28 cellular contexts compared by ENCODE assay signal in genomic region chr3:111548756-111549155, GRCh38. TPM values are rescaled to one million over a fixed set of nuclear protein-coding genes. Genes with fewer than 3 reads are reported as not detected.
DNase-seq lines count a peak whose midpoint lies in the region; ATAC-seq, FAIRE-seq and TF ChIP-seq lines count a peak whose summit lies in the region.
"Had no signal": no experiment of that assay in that cellular context is flagged by ENCODE, and none has a peak within 500 bp of the region (broad histone marks: within the 10 kb centered on the region; RNA-seq: fewer than 3 reads in every experiment).

No MANE protein-coding gene starts in this region.

- peak overlapping the region; percentile 44 for H3K4me2 ChIP-seq in KMS-11
- H3K4me2 ChIP-seq: hepatocyte had no signal

- no peak for TF ChIP-seq POLR2A in esophagus squamous epithelium (IDR thresholded peaks at IDR 0.05)
- no peak for TF ChIP-seq POLR2A in GM12892 (IDR thresholded peaks at IDR 0.05; ENCODE audit: low read depth, low read length)

- H3K79me2 ChIP-seq in KMS-11 (ENCODE audit: insufficient read depth, low read depth), result no peaks in the 10 kb centered on the region
- H3K79me2 ChIP-seq: hepatocyte had no signal

- ATAC-seq in activated naive CD8-positive, alpha-beta T cell treated with anti-CD3 and anti-CD28 coated beads, Interleukin-2, amount 50 U/mL, for 24 hours, result peak; percentile 17
- ATAC-seq in sciatic nerve, result no peak
- no peak for ATAC-seq in GM18502 (IDR thresholded peaks at IDR 0.05; ENCODE audit: poor library complexity, unreplicated experiment)
- ATAC-seq: left colon, pancreas, right cardiac atrium had no signal

- no peak overlapping the region for H3K27ac ChIP-seq in KMS-11
- H3K27ac ChIP-seq in effector memory CD4-positive, alpha-beta T cell (ENCODE audit: insufficient read depth, low read length, poor library complexity, severe bottlenecking), result peak overlapping the region; percentile 86
- H3K27ac ChIP-seq in esophagus squamous epithelium, result no peak overlapping the region
- H3K27ac ChIP-seq: brain microvascular endothelial cell, hepatocyte, pancreas had no signal

- H3K27me3 Mint-ChIP-seq in activated naive CD8-positive, alpha-beta T cell treated with anti-CD3 and anti-CD28 coated beads, Interleukin-2, amount 50 U/mL, for 24 hours, result no peaks in the 10 kb centered on the region
- H3K27me3 Mint-ChIP-seq in activated naive CD8-positive, alpha-beta T cell treated with anti-CD3 and anti-CD28 coated beads for 36 hours, result no peaks in the 10 kb centered on the region
- H3K27me3 Mint-ChIP-seq: activated T-cell treated with anti-CD3 and anti-CD28 coated beads, Interleukin-2, amount 50 U/mL, for 24 hours; natural killer cell treated with Interleukin-12 subunit alpha and Interleukin-12 subunit beta and Interleukin-15 and Interleukin-18, amount 100 ng/mL, for 72 hours had no signal

- H3K36me3 ChIP-seq in KMS-11 (ENCODE audit: insufficient read depth) (no peaks in the 10 kb centered on the region), esophagus squamous epithelium (no peaks in the 10 kb centered on the region)
- H3K36me3 ChIP-seq in effector memory CD4-positive, alpha-beta T cell (ENCODE audit: control insufficient read depth, insufficient read depth, low read length), result no peaks in the 10 kb centered on the region
- H3K36me3 ChIP-seq: brain microvascular endothelial cell, pancreas, stomach, transverse colon had no signal

- H2AFZ ChIP-seq in KMS-11 (ENCODE audit: low read depth), result no peak overlapping the region
- H2AFZ ChIP-seq: hepatocyte had no signal

- no peaks in the 10 kb centered on the region for H3K9me3 Mint-ChIP-seq in activated naive CD8-positive, alpha-beta T cell treated with anti-CD3 and anti-CD28 coated beads, Interleukin-2, amount 50 U/mL, for 24 hours
- peaks cover 3% of the 10 kb centered on the region for H3K9me3 Mint-ChIP-seq in activated naive CD8-positive, alpha-beta T cell treated with anti-CD3 and anti-CD28 coated beads for 36 hours
- H3K9me3 Mint-ChIP-seq: activated T-cell treated with anti-CD3 and anti-CD28 coated beads, Interleukin-2, amount 50 U/mL, for 24 hours; T-helper 1 cell treated with Interleukin-12 subunit alpha and Interleukin-12 subunit beta and Interleukin-4 antibody, amounts not matched to agents 30 μg/mL and 1 μg/mL, for 36 hours had no signal

- H3K4me1 ChIP-seq in KMS-11 (ENCODE audit: low read depth, poor library complexity, severe bottlenecking) (peaks cover 38% of the 10 kb centered on the region), esophagus squamous epithelium (no peaks in the 10 kb centered on the region)
- H3K4me1 ChIP-seq in effector memory CD4-positive, alpha-beta T cell (ENCODE audit: control insufficient read depth, insufficient read depth, low read length, poor library complexity, severe bottlenecking), result peaks cover 64% of the 10 kb centered on the region
- H3K4me1 ChIP-seq: pancreas, stomach, transverse colon had no signal

- H3K27ac Mint-ChIP-seq in activated naive CD8-positive, alpha-beta T cell treated with anti-CD3 and anti-CD28 coated beads, Interleukin-2, amount 50 U/mL, for 24 hours, result no peak overlapping the region
- H3K27ac Mint-ChIP-seq in activated naive CD8-positive, alpha-beta T cell treated with anti-CD3 and anti-CD28 coated beads for 36 hours, result no peak overlapping the region
- H3K27ac Mint-ChIP-seq: activated T-cell treated with anti-CD3 and anti-CD28 coated beads, Interleukin-2, amount 50 U/mL, for 24 hours; natural killer cell treated with Interleukin-12 subunit alpha and Interleukin-12 subunit beta and Interleukin-15 and Interleukin-18, amount 100 ng/mL, for 72 hours; T-helper 1 cell treated with Interleukin-12 subunit alpha and Interleukin-12 subunit beta and Interleukin-4 antibody, amounts not matched to agents 30 μg/mL and 1 μg/mL, for 36 hours had no signal

- no peak for DNase-seq in activated naive CD8-positive, alpha-beta T cell treated with anti-CD3 and anti-CD28 coated beads, Interleukin-2, amount 50 U/mL, for 24 hours
- no peak for DNase-seq in activated naive CD8-positive, alpha-beta T cell treated with anti-CD3 and anti-CD28 coated beads for 36 hours
- DNase-seq in effector memory CD4-positive, alpha-beta T cell, result no peak
- DNase-seq in esophagus squamous epithelium (lab: John Stamatoyannopoulos, UW) (no peak), GM12892 (ENCODE audit: insufficient read length) (no peak), sciatic nerve (ENCODE audit: low spot score) (no peak)
- DNase-seq: activated CD4-positive, alpha-beta T cell treated with anti-CD3 and anti-CD28 coated beads for 1 hour; activated gamma-delta T cell treated with Interleukin-2 at 50 U/mL for 16 hours; activated T-cell treated with anti-CD3 and anti-CD28 coated beads, Interleukin-2, amount 50 U/mL, for 24 hours; brain microvascular endothelial cell; effector CD8-positive, alpha-beta T cell; foreskin melanocyte; left colon; MM.1S; NCI-H446 treated with DMSO at 0.1 percent for 48 hours; pancreas; right cardiac atrium; RPMI8226; stimulated activated CD4-positive, alpha-beta T cell treated with anti-CD3 and anti-CD28 coated beads, Interleukin-15, amount 100 ng/mL, for 24 hours; stomach; transverse colon had no signal

- H4K20me1 ChIP-seq in KMS-11 (ENCODE audit: insufficient read depth), result no peaks in the 10 kb centered on the region

- no peak overlapping the region for H3K4me3 ChIP-seq in KMS-11 (IDR thresholded peaks at IDR 0.05; ENCODE audit: insufficient read depth, low read depth, low read length)
- H3K4me3 ChIP-seq in effector memory CD4-positive, alpha-beta T cell (ENCODE audit: insufficient read depth, low read depth, low read length, poor library complexity, severe bottlenecking), result peak overlapping the region; percentile 46
- H3K4me3 ChIP-seq in esophagus squamous epithelium, result no peak overlapping the region
- H3K4me3 ChIP-seq: hepatocyte, pancreas, stomach, transverse colon had no signal

- no peak overlapping the region for H3K9ac ChIP-seq in KMS-11

- intact Hi-C loops in esophagus squamous epithelium (cut with DNase I), result no loop called here
- intact Hi-C loops in sciatic nerve (cut with DNase I), result no loop called here

- no peaks in the 10 kb centered on the region for H3K9me3 ChIP-seq in effector memory CD4-positive, alpha-beta T cell (ENCODE audit: control insufficient read depth, low read length)
- H3K9me3 ChIP-seq in esophagus squamous epithelium, result no peaks in the 10 kb centered on the region
- H3K9me3 ChIP-seq: pancreas, stomach, transverse colon had no signal

- H3K36me3 Mint-ChIP-seq in activated naive CD8-positive, alpha-beta T cell treated with anti-CD3 and anti-CD28 coated beads, Interleukin-2, amount 50 U/mL, for 24 hours (ENCODE audit: low read depth), result peaks cover 10% of the 10 kb centered on the region
- peaks cover 42% of the 10 kb centered on the region for H3K36me3 Mint-ChIP-seq in activated naive CD8-positive, alpha-beta T cell treated with anti-CD3 and anti-CD28 coated beads for 36 hours

- H3K4me3 Mint-ChIP-seq in activated naive CD8-positive, alpha-beta T cell treated with anti-CD3 and anti-CD28 coated beads, Interleukin-2, amount 50 U/mL, for 24 hours, result no peak overlapping the region
- no peak overlapping the region for H3K4me3 Mint-ChIP-seq in activated naive CD8-positive, alpha-beta T cell treated with anti-CD3 and anti-CD28 coated beads for 36 hours
- H3K4me3 Mint-ChIP-seq: activated T-cell treated with anti-CD3 and anti-CD28 coated beads, Interleukin-2, amount 50 U/mL, for 24 hours; natural killer cell treated with Interleukin-12 subunit alpha and Interleukin-12 subunit beta and Interleukin-15 and Interleukin-18, amount 100 ng/mL, for 72 hours; T-helper 1 cell treated with Interleukin-12 subunit alpha and Interleukin-12 subunit beta and Interleukin-4 antibody, amounts not matched to agents 30 μg/mL and 1 μg/mL, for 36 hours had no signal

- no peak for FAIRE-seq in GM12892 (lab: Jason Lieb, UNC)
- FAIRE-seq: G401.6, pancreas had no signal

- peaks cover 38% of the 10 kb centered on the region for H3K4me1 Mint-ChIP-seq in activated naive CD8-positive, alpha-beta T cell treated with anti-CD3 and anti-CD28 coated beads, Interleukin-2, amount 50 U/mL, for 24 hours
- peaks cover 37% of the 10 kb centered on the region for H3K4me1 Mint-ChIP-seq in activated naive CD8-positive, alpha-beta T cell treated with anti-CD3 and anti-CD28 coated beads for 36 hours

- TF ChIP-seq CTCF in KMS-11 (conservative IDR thresholded peaks at IDR 0.05; ENCODE audit: low read depth, low read length) (no peak), esophagus squamous epithelium (IDR thresholded peaks at IDR 0.05) (no peak)

- H3K27me3 ChIP-seq in KMS-11 (ENCODE audit: insufficient read depth, low read depth) (no peaks in the 10 kb centered on the region), esophagus squamous epithelium (no peaks in the 10 kb centered on the region)
- H3K27me3 ChIP-seq in effector memory CD4-positive, alpha-beta T cell (replicated peaks; ENCODE audit: control insufficient read depth, insufficient read depth, low read length, poor library complexity, severe bottlenecking), result no peaks in the 10 kb centered on the region
- H3K27me3 ChIP-seq: brain microvascular endothelial cell, hepatocyte, pancreas, stomach, transverse colon had no signal

RNA-seq across cellular contexts. Expression of gene CD96, which starts 6.8 kb away (rescaled TPM):
- 10 to 100 TPM; 70.3 to 74.8 TPM for total RNA-seq in activated naive CD8-positive, alpha-beta T cell treated with anti-CD3 and anti-CD28 coated beads for 36 hours
- total RNA-seq in esophagus squamous epithelium, result 1 to 10 TPM; 2.4 to 6.9 (median 2.9) TPM
- 3.0 TPM for polyA plus RNA-seq in GM12892 (2012; ENCODE audit: missing spikeins)
- total RNA-seq in sciatic nerve, result 1.7 TPM

RNA-seq across cellular contexts. Expression of gene ZBED2, which starts 46.4 kb away (rescaled TPM):
- 100 to 1,000 TPM; 122 to 123 TPM for total RNA-seq in activated naive CD8-positive, alpha-beta T cell treated with anti-CD3 and anti-CD28 coated beads for 36 hours
- total RNA-seq in esophagus squamous epithelium, result 1 to 10 TPM; 4.2 to 9.4 (median 6.2) TPM
- polyA plus RNA-seq in GM12892 (2012; ENCODE audit: missing spikeins), result 3.2 TPM
- total RNA-seq in sciatic nerve, result not detected
- total RNA-seq: left colon, right cardiac atrium, stomach, transverse colon had no signal
- polyA plus RNA-seq: BJ, right cardiac atrium had no signal

Comparison
In these comparisons a context has a peak if more than half of its experiments do, and no peak if none do; other contexts are left out.
1. RNA of gene CD96, which starts 6.8 kb away (total RNA-seq): 70.3 to 74.8 TPM in activated naive CD8-positive, alpha-beta T cell treated with anti-CD3 and anti-CD28 coated beads for 36 hours; 2.4 to 6.9 TPM in esophagus squamous epithelium and 1.7 TPM in sciatic nerve (single experiment); every median in the first group is over 4 times any median in the second.
2. RNA of gene ZBED2, which starts 46.4 kb away (total RNA-seq): 122 to 123 TPM in activated naive CD8-positive, alpha-beta T cell treated with anti-CD3 and anti-CD28 coated beads for 36 hours; 4.2 to 9.4 TPM in esophagus squamous epithelium and not detected in sciatic nerve (single experiment); every median in the first group is over 10 times any median in the second.